In the genomic region with DNA sequence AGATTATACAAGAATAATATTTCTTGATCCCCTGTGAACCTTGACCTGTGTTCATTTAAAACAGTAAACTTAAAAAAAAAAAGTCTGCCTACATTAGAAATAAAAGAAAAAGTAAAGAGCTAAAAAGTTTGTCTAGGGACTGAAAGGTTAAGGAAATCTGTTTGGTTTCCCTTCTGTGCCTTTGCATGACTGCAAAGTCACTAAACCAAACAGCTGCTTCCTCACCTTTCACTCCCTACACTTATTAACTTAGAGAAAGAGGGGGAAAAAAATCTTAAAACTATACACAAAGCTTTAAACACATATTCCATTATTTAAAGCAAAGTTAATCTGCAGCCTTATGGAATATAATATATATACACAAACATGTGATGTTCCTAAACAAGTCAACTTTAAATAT, we compare ENCODE assay signal across 1 cellular context.
TF ChIP-seq lines count a peak whose summit lies in the region.

No MANE protein-coding gene starts in this region.

TF ChIP-seq in endothelial cell of umbilical vein, 7 proteins besides CTCF, POLR2A, EP300 and RAD21:
- TF ChIP-seq EZH2 (IDR thresholded peaks at IDR 0.05; ENCODE audit: borderline replicate concordance, low read depth, low read length, severe bottlenecking) (no peak), MYC (IDR thresholded peaks at IDR 0.05; ENCODE audit: low read depth, low read length) (no peak), JUN (IDR thresholded peaks at IDR 0.05; ENCODE audit: borderline replicate concordance, insufficient read depth, insufficient read length, low read depth) (no peak), POLR2AphosphoS5 (IDR thresholded peaks at IDR 0.05; ENCODE audit: insufficient read depth, low read depth, low read length) (no peak), FOS (IDR thresholded peaks at IDR 0.05; ENCODE audit: borderline replicate concordance, insufficient read depth, low read length) (no peak), GATA2 (IDR thresholded peaks at IDR 0.05; ENCODE audit: insufficient read depth, insufficient read length, low read depth, low read length) (no peak)
- TF ChIP-seq, protein P1, sequence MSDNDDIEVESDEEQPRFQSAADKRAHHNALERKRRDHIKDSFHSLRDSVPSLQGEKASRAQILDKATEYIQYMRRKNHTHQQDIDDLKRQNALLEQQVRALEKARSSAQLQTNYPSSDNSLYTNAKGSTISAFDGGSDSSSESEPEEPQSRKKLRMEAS (IDR thresholded peaks at IDR 0.05; ENCODE audit: insufficient read depth, insufficient read length) = no peak
TF ChIP-seq in endothelial cell of umbilical vein: peak in this region for 0.
